ENCODE assay signal across 27 cellular contexts in the genomic region with DNA sequence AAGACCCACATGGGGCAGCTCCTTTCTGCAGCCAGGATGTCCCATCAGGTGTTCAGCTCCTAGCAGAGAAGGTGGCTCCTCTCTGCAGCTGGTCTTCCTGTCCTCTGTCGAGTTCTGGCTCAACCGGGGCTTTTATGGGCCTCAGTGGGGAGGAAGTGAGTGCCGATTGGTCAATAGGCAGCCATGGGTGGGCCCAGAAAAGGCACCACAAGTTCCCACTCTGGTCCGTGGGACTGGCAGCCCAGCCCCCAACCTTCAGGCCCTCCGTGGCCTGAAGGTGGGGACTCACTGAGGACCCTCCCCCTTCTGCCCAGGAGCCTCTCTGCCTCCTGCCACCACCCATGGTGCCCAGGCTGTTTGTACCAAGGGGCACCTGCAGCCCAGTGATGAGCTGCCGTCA.
"Had no signal": no experiment of that assay in that cellular context is flagged by ENCODE, and none has a peak within 500 bp of the region (broad histone marks: within the 10 kb centered on the region; RNA-seq: fewer than 3 reads in every experiment).

No MANE protein-coding gene starts in this region.

- H3K4me3 ChIP-seq: ovary, psoas muscle, right lobe of liver, skin epidermis, stomach, thoracic aorta, thyroid gland, tibial nerve, upper lobe of left lung, vagina had no signal

- ATAC-seq: naive thymus-derived CD8-positive, alpha-beta T cell; psoas muscle; right cardiac atrium; stimulated activated effector memory CD8-positive, alpha-beta T cell treated with anti-CD3 and anti-CD28 coated beads, Interleukin-12 subunit alpha, Interleukin-12 subunit beta, amount 100 ng/mL, for 72 hours; stimulated activated naive B cell treated with anti-CD40 and anti-IgM and Interleukin-4, amounts not matched to agents 10 μg/mL and 1 μg/mL and 100 μg/mL, for 72 hours had no signal

- H3K9ac ChIP-seq: parathyroid adenoma had no signal

- H3K4me1 ChIP-seq: parathyroid adenoma, psoas muscle, right lobe of liver, stomach, thyroid gland, upper lobe of left lung, vagina had no signal

- H3K27ac ChIP-seq: ovary, parathyroid adenoma, psoas muscle, right lobe of liver, skin epidermis, stomach, thoracic aorta, thyroid gland, tibial nerve, upper lobe of left lung, vagina had no signal

- H3K79me2 ChIP-seq: parathyroid adenoma had no signal

- H3K36me3 ChIP-seq: ovary, right lobe of liver, stomach, thoracic aorta, thyroid gland, tibial nerve, upper lobe of left lung, vagina had no signal

- H3K9me3 Mint-ChIP-seq: naive B cell; naive thymus-derived CD8-positive, alpha-beta T cell; natural killer cell treated with Interleukin-12 subunit alpha and Interleukin-12 subunit beta and Interleukin-15 and Interleukin-18, amount 100 ng/mL, for 72 hours; nephron progenitor cell; neural crest cell; stimulated activated effector memory CD8-positive, alpha-beta T cell treated with anti-CD3 and anti-CD28 coated beads, Interleukin-12 subunit alpha, Interleukin-12 subunit beta, amount 100 ng/mL, for 72 hours; stimulated activated naive B cell treated with anti-CD40 and anti-IgM and Interleukin-4, amounts not matched to agents 10 μg/mL and 1 μg/mL and 100 μg/mL, for 72 hours had no signal

- H2AFZ ChIP-seq: parathyroid adenoma had no signal

- H3K4me3 Mint-ChIP-seq: naive B cell; naive thymus-derived CD8-positive, alpha-beta T cell; natural killer cell treated with Interleukin-12 subunit alpha and Interleukin-12 subunit beta and Interleukin-15 and Interleukin-18, amount 100 ng/mL, for 72 hours; nephron progenitor cell; neural crest cell; stimulated activated effector memory CD8-positive, alpha-beta T cell treated with anti-CD3 and anti-CD28 coated beads, Interleukin-12 subunit alpha, Interleukin-12 subunit beta, amount 100 ng/mL, for 72 hours; stimulated activated naive B cell treated with anti-CD40 and anti-IgM and Interleukin-4, amounts not matched to agents 10 μg/mL and 1 μg/mL and 100 μg/mL, for 72 hours had no signal

- H3K9me3 ChIP-seq: ovary, psoas muscle, right lobe of liver, stomach, thoracic aorta, thyroid gland, tibial nerve, upper lobe of left lung, vagina had no signal

- H3K27ac Mint-ChIP-seq: naive thymus-derived CD8-positive, alpha-beta T cell; natural killer cell treated with Interleukin-12 subunit alpha and Interleukin-12 subunit beta and Interleukin-15 and Interleukin-18, amount 100 ng/mL, for 72 hours; nephron progenitor cell; progenitor cell of endocrine pancreas; stimulated activated effector memory CD8-positive, alpha-beta T cell treated with anti-CD3 and anti-CD28 coated beads, Interleukin-12 subunit alpha, Interleukin-12 subunit beta, amount 100 ng/mL, for 72 hours; stimulated activated naive B cell treated with anti-CD40 and anti-IgM and Interleukin-4, amounts not matched to agents 10 μg/mL and 1 μg/mL and 100 μg/mL, for 72 hours had no signal

- H3K4me1 Mint-ChIP-seq: naive B cell; nephron progenitor cell; stimulated activated effector memory CD8-positive, alpha-beta T cell treated with anti-CD3 and anti-CD28 coated beads, Interleukin-12 subunit alpha, Interleukin-12 subunit beta, amount 100 ng/mL, for 72 hours had no signal

- H3K27me3 ChIP-seq: ovary, right lobe of liver, stomach, thyroid gland, tibial nerve, upper lobe of left lung, vagina had no signal

- H3K27me3 Mint-ChIP-seq: naive thymus-derived CD8-positive, alpha-beta T cell; natural killer cell treated with Interleukin-12 subunit alpha and Interleukin-12 subunit beta and Interleukin-15 and Interleukin-18, amount 100 ng/mL, for 72 hours; stimulated activated naive B cell treated with anti-CD40 and anti-IgM and Interleukin-4, amounts not matched to agents 10 μg/mL and 1 μg/mL and 100 μg/mL, for 72 hours had no signal

- DNase-seq: naive B cell; naive thymus-derived CD8-positive, alpha-beta T cell; nephron progenitor cell; occipital lobe; ovary; psoas muscle; right cardiac atrium; right lobe of liver; stimulated activated CD4-positive, alpha-beta T cell treated with anti-CD3 and anti-CD28 coated beads, Interleukin-15, amount 100 ng/mL, for 24 hours; stimulated activated CD4-positive, alpha-beta T cell treated with anti-CD3 and anti-CD28 coated beads, Interleukin-2, amount 100 ng/mL, for 24 hours; stimulated activated CD4-positive, alpha-beta T cell treated with anti-CD3 and anti-CD28 coated beads, Interleukin-2, amount 100 ng/mL, for 48 hours; stimulated activated CD4-positive, alpha-beta T cell treated with anti-CD3 and anti-CD28 coated beads, Interleukin-4, amount 100 ng/mL, for 24 hours; stimulated activated naive B cell treated with anti-CD40 and anti-IgM and Interleukin-4, amounts not matched to agents 10 μg/mL and 1 μg/mL and 100 μg/mL, for 72 hours; stimulated activated naive CD4-positive, alpha-beta T cell treated with Interleukin-2 at 50 U/mL for 16 hours; stomach; thyroid gland; trophoblast cell had no signal
